8 cellular contexts compared by ENCODE assay signal in genomic region chr4:103076777-103077347, GRCh38. TPM values are rescaled to one million over a fixed set of nuclear protein-coding genes. Genes with fewer than 3 reads are reported as not detected.
DNase-seq lines count a peak whose midpoint lies in the region; ATAC-seq and TF ChIP-seq lines count a peak whose summit lies in the region.

No MANE protein-coding gene starts in this region.

- H3K4me3 ChIP-seq in AG09309 (ENCODE audit: control insufficient read depth, low read depth, low read length) (peak overlapping the region; percentile 93), fibroblast of villous mesenchyme (ENCODE audit: low read depth, low read length) (peak overlapping the region; percentile 73), skin epidermis (peak overlapping the region; percentile 62 to 89 (median 81))

- DNase-seq in AG09309 (ENCODE audit: low read depth) (no peak), fibroblast of villous mesenchyme (ENCODE audit: low read depth) (no peak), HuH-7 (ENCODE audit: low spot score) (no peak), kidney glomerular epithelial cell (lab: John Stamatoyannopoulos, UW) (no peak)

- ATAC-seq in GM18520 (IDR thresholded peaks at IDR 0.05; ENCODE audit: unreplicated experiment) (peak; percentile 22), HG03139 (IDR thresholded peaks at IDR 0.05; ENCODE audit: unreplicated experiment) (peak; percentile 34)

- H3K27ac ChIP-seq in VCaP (peak overlapping the region; percentile 84), skin epidermis (peak overlapping the region; percentile 66 to 97 (median 87))

- TF ChIP-seq CTCF in AG09309 (IDR thresholded peaks at IDR 0.05; ENCODE audit: control insufficient read depth, insufficient read depth, low read depth, low read length, missing control alignments) (no peak), VCaP (conservative IDR thresholded peaks at IDR 0.05) (no peak), fibroblast of villous mesenchyme (IDR thresholded peaks at IDR 0.05; ENCODE audit: insufficient read depth, low read depth, low read length) (no peak)

RNA-seq across cellular contexts. Expression of gene SLC9B2, which starts 0.3 kb away (rescaled TPM):
- total RNA-seq in fibroblast of villous mesenchyme = 15.1 and 20.7 TPM in 2 replicates

RNA-seq across cellular contexts. Expression of gene BDH2, which starts 22.8 kb away (rescaled TPM):
- total RNA-seq in fibroblast of villous mesenchyme = 31.2 and 54.8 TPM in 2 replicates

RNA-seq across cellular contexts. Expression of gene SLC9B1, which starts 57.4 kb away (rescaled TPM):
- 0.43 and 0.64 TPM in 2 replicates for total RNA-seq in fibroblast of villous mesenchyme
